8 cellular contexts compared by ENCODE assay signal in the genomic region with DNA sequence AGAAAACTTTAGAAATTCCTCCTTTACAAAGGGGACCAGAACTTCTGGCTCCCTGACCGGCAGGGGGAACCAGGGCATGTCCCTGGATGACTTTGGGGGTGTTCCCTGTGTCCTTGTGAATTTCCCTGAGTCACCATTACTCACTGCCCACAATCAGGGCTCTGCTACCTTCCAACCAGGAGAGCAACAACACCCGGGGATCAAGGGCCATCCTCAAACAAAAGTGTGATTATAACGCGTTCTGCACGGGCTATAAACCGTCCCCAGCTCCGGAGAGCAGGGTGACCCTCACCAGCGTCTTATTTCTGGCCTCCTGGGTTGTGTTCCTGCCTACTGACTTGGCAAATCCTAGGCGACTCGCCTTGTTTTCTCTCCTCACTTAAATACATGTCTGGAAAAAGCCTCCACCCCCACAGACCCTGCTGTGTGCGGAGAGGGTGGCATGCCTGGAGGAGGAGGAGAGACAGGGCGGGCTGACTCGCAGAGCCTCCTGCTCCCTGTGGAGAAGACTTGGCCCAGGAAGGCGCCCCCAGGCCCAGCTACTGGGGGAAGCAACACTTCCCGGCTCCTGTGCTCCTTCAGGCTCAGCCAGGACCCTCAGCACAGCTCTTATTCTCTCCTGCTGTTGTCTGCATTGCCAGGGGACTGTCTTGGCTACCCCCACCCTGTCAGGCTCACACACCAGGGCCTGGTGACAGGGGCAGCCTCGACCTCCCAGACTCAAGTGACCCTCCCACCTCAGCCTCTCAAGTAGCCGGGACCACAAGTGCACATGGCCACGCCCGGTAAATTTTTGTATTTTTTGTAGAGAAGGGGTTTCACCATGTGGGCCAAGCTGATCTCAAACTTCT. TPM values are rescaled to one million over a fixed set of nuclear protein-coding genes. Genes with fewer than 3 reads are reported as not detected.
DNase-seq lines count a peak whose midpoint lies in the region; ATAC-seq and TF ChIP-seq lines count a peak whose summit lies in the region.

No MANE protein-coding gene starts in this region.

- POLR2A ChIA-PET in AG04450 (lab: Yijun Ruan, JAX) = interaction anchor here (1.6 kb wide), 1 partner anchor 78 kb away, joined by 4 read pairs; no protein-coding TSS in a partner anchor

- peaks cover 21 to 29% of the 10 kb centered on the region in 2 experiments for H3K4me1 ChIP-seq in neutrophil (ENCODE audit: control insufficient read depth in 1 of 2, insufficient read depth in 1 of 2, low read depth in 1 of 2, low read length in 1 of 2)

- peak; percentile 77 for TF ChIP-seq CTCF in AG04450 (IDR thresholded peaks at IDR 0.05; ENCODE audit: low read depth, low read length)
- peak; percentile 72 for TF ChIP-seq CTCF in foreskin fibroblast (IDR thresholded peaks at IDR 0.05; ENCODE audit: low read depth, low read length)
- TF ChIP-seq CTCF in neutrophil (IDR thresholded peaks at IDR 0.05) = peak; percentile 4

- no peaks in the 10 kb centered on the region for H3K27me3 ChIP-seq in AG04450 (ENCODE audit: control insufficient read depth, insufficient read depth, low read length)
- no peaks in the 10 kb centered on the region for H3K27me3 ChIP-seq in H7 (ENCODE audit: control insufficient read depth, insufficient read depth, low read length)
- no peaks in the 10 kb centered on the region for H3K27me3 ChIP-seq in neutrophil

- peak overlapping the region; percentile 29 for H3K4me3 ChIP-seq in AG04450 (ENCODE audit: low read depth, low read length)
- no peak overlapping the region for H3K4me3 ChIP-seq in H7 (ENCODE audit: insufficient read depth, low read depth, low read length)
- peak overlapping the region in 1 of 2 donors; percentile 6 for H3K4me3 ChIP-seq in foreskin fibroblast (ENCODE audit: low read depth in 1 of 2, low read length in 2 of 2)
- H3K4me3 ChIP-seq in neutrophil (ENCODE audit: low read depth in 1 of 2, low read length in 1 of 2) = no peak overlapping the region

- no peak for ATAC-seq in GM18520 (IDR thresholded peaks at IDR 0.05; ENCODE audit: unreplicated experiment)

- H3K36me3 ChIP-seq in H7 (replicated peaks; ENCODE audit: control insufficient read depth, insufficient read depth, low read length) (no peaks in the 10 kb centered on the region; the same call in 1 of the 2 replicates), neutrophil (no peaks in the 10 kb centered on the region)

- CTCF ChIA-PET in AG04450 (lab: Charles Lee) = interaction anchor here (0.7 to 4.9 kb wide), 7 partner anchors 8 to 151 kb away, joined by 3 to 36 read pairs (median 7); no protein-coding TSS in a partner anchor

- DNase-seq in AG04450 (ENCODE audit: low read depth, low spot score) (peak; percentile 81), H7 (peak; percentile 88), SW480 (ENCODE audit: low spot score) (peak; percentile 94), foreskin fibroblast (peak; percentile 94 to 97), NCI-H345 (lab: John Stamatoyannopoulos, UW) (no peak)
- no peak for DNase-seq in stimulated activated CD4-positive, alpha-beta T cell treated with anti-CD3 and anti-CD28 coated beads, Interleukin-12 subunit alpha, Interleukin-12 subunit beta, amount 100 ng/mL, for 4 hours

- H3K9me3 ChIP-seq in AG04450 (ENCODE audit: control insufficient read depth, insufficient read depth, low read length) (no peaks in the 10 kb centered on the region), neutrophil (no peaks in the 10 kb centered on the region)

- H3K27ac ChIP-seq in AG04450 (ENCODE audit: low read depth, low read length) (peak overlapping the region; percentile 97), neutrophil (no peak overlapping the region)

RNA-seq across cellular contexts. Expression of a gene that starts 54.1 kb away (rescaled TPM):
- polyA plus RNA-seq in AG04450 (2011; rRNA removed) = not detected in 2 replicates
- polyA minus RNA-seq in AG04450 (2011; rRNA and poly(A)+ RNA removed) = not detected in 2 replicates
- total RNA-seq in H7 (2014; rRNA removed; shearing (Covaris generic)) = 0.04 and 0.17 TPM in 2 replicates

Comparison
In these comparisons a context has a peak if more than half of its experiments do, and no peak if none do; other contexts are left out.
1. DNase-seq: peak in AG04450 (single experiment), H7 (single experiment), SW480 (single experiment) and foreskin fibroblast (2 of 2); none in stimulated activated CD4-positive, alpha-beta T cell treated with anti-CD3 and anti-CD28 coated beads, Interleukin-12 subunit alpha, Interleukin-12 subunit beta, amount 100 ng/mL, for 4 hours (single experiment) and NCI-H345 (single experiment).
2. CTCF ChIP-seq: peak in every context shown above with its lines; median percentile 77 in AG04450; 72 in foreskin fibroblast; 4 in neutrophil.